In the genomic region with DNA sequence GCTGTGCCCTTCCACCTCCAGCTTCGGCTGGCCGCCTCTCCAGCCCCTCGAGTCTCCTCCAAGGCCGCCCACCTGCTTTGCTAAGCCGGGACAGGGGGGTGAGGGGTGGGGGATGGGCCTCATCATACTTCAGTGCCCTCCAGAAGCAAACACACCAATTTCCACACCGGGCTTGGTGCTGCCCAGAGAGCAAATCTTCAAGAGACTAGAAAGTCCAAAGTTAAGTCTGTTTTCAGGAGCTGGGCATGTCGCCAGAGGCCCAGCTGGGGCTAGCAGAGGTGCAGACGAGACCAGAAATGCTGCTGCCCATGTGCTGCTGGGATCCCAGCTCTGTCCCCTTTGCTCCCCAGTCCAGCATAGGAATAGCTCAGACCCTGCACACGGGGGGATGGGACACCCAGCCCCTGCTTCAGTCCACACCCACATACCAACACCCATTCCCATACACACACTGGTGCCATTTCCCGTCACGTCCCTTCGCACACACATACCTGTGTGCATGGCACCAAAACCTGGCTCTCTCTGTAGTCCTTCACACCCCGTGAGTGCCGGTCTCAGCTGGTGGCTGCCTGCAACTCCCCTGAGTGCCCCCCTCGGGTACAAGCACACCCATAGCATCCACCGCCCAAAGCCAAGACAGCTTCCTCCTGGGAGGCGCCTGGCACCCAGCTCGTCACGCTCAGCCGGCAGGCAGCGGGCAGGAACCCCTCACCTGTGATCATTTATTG, we compare ENCODE assay signal across 14 cellular contexts. TPM values are rescaled to one million over a fixed set of nuclear protein-coding genes. Genes with fewer than 3 reads are reported as not detected.
DNase-seq lines count a peak whose midpoint lies in the region; ATAC-seq and TF ChIP-seq lines count a peak whose summit lies in the region.
"Had no signal": no experiment of that assay in that cellular context is flagged by ENCODE, and none has a peak within 500 bp of the region (broad histone marks: within the 10 kb centered on the region; RNA-seq: fewer than 3 reads in every experiment).

No MANE protein-coding gene starts in this region.

- peak overlapping the region; percentile 24 for H3K4me2 ChIP-seq in mesenchymal stem cell (ENCODE audit: low read length, poor library complexity, severe bottlenecking)

- no peak overlapping the region for H2AFZ ChIP-seq in mesenchymal stem cell (ENCODE audit: low read depth, low read length)

- H3K4me1 ChIP-seq in colonic mucosa (no peaks in the 10 kb centered on the region), mesenchymal stem cell (ENCODE audit: control insufficient read depth, insufficient read depth, low read depth, low read length) (peaks cover 23% of the 10 kb centered on the region), thoracic aorta (ENCODE audit: control insufficient read depth in 1 of 2, low read depth in 2 of 2) (no peaks in the 10 kb centered on the region)

- no peak overlapping the region for H2BK120ac ChIP-seq in mesenchymal stem cell (ENCODE audit: low read depth, low read length)

- H3K18ac ChIP-seq in mesenchymal stem cell (ENCODE audit: low read depth in 1 of 2, low read length in 2 of 2), result no peak overlapping the region

- no peak overlapping the region for H2BK12ac ChIP-seq in mesenchymal stem cell (ENCODE audit: low read length in 2 of 2)

- H3K36me3 ChIP-seq in colonic mucosa (no peaks in the 10 kb centered on the region), mesenchymal stem cell (ENCODE audit: control insufficient read depth in 1 of 2, insufficient read depth in 2 of 2, low read depth in 1 of 2, low read length in 2 of 2) (no peaks in the 10 kb centered on the region), thoracic aorta (no peaks in the 10 kb centered on the region)

- H3K9me3 ChIP-seq in colonic mucosa, result no peaks in the 10 kb centered on the region
- H3K9me3 ChIP-seq in mesenchymal stem cell (ENCODE audit: control insufficient read depth, low read length), result no peaks in the 10 kb centered on the region
- no peaks in the 10 kb centered on the region for H3K9me3 ChIP-seq in thoracic aorta

- no peak overlapping the region for H3K23ac ChIP-seq in mesenchymal stem cell (ENCODE audit: low read length in 2 of 2)

- no peak overlapping the region for H3K14ac ChIP-seq in mesenchymal stem cell (ENCODE audit: low read length in 2 of 2)

- peaks cover 5% of the 10 kb centered on the region for H3K27me3 ChIP-seq in colonic mucosa
- H3K27me3 ChIP-seq in mesenchymal stem cell (ENCODE audit: control insufficient read depth in 1 of 2, insufficient read depth in 1 of 2, low read length in 2 of 2), result peaks cover 57 to 92% of the 10 kb centered on the region in 2 experiments
- peaks cover 3% of the 10 kb centered on the region for H3K27me3 ChIP-seq in thoracic aorta (replicated peaks; ENCODE audit: insufficient read depth)

- H3K9ac ChIP-seq in colonic mucosa (ENCODE audit: low read depth in 2 of 2, low read length in 2 of 2) (no peak overlapping the region), mesenchymal stem cell (ENCODE audit: low read length) (no peak overlapping the region)

- no peak for ATAC-seq in thoracic aorta (ENCODE audit: insufficient number of reproducible peaks, low FRiP score, low read depth)

- H3K4me3 ChIP-seq in colonic mucosa (no peak overlapping the region), mesenchymal stem cell (ENCODE audit: insufficient read depth in 1 of 2, low read depth in 1 of 2, low read length in 2 of 2) (no peak overlapping the region), thoracic aorta (peak overlapping the region; percentile 49)

- DNase-seq in NCI-H2107 treated with DMSO at 0.1 percent for 48 hours (lab: John Stamatoyannopoulos, UW; ENCODE audit: unreplicated experiment) (peak; percentile 8), NCI-H2107 (lab: John Stamatoyannopoulos, UW) (no peak), colonic mucosa (peak; percentile 74), mesenchymal stem cell (no peak), thoracic aorta (ENCODE audit: low spot score) (no peak), NCI-H82 (lab: John Stamatoyannopoulos, UW) (no peak), NCI-H345 treated with DMSO at 0.1 percent for 48 hours (lab: John Stamatoyannopoulos, UW; ENCODE audit: unreplicated experiment) (no peak)
- DNase-seq in effector CD4-positive, alpha-beta T cell, result no peak
- DNase-seq: activated B cell treated with CpG ODN at 0.5 μM for 24 hours, NCI-H2081, retina had no signal

- TF ChIP-seq CTCF in colonic mucosa (IDR thresholded peaks at IDR 0.05), result no peak
- no peak for TF ChIP-seq CTCF in thoracic aorta (IDR thresholded peaks at IDR 0.05)

- H4K8ac ChIP-seq in mesenchymal stem cell (ENCODE audit: low read length), result no peak overlapping the region

- H3K79me1 ChIP-seq in mesenchymal stem cell (replicated peaks; ENCODE audit: low read length, poor library complexity, severe bottlenecking), result no peaks in the 10 kb centered on the region

- no peak overlapping the region for H2AK5ac ChIP-seq in mesenchymal stem cell (ENCODE audit: low read length, severe bottlenecking)

- no peak overlapping the region for H2BK5ac ChIP-seq in mesenchymal stem cell (ENCODE audit: low read depth, low read length, poor library complexity, severe bottlenecking)

- intact Hi-C loops in colonic mucosa (cut with DNase I), result no loop called here

- H3K27ac ChIP-seq in colonic mucosa (no peak overlapping the region), mesenchymal stem cell (ENCODE audit: low read length, poor library complexity, severe bottlenecking) (no peak overlapping the region), thoracic aorta (no peak overlapping the region)

- no peak overlapping the region for H3K4ac ChIP-seq in mesenchymal stem cell (ENCODE audit: low read depth in 1 of 2, low read length in 2 of 2)

- no peak overlapping the region for H4K91ac ChIP-seq in mesenchymal stem cell (ENCODE audit: low read length)

- H2BK15ac ChIP-seq in mesenchymal stem cell (ENCODE audit: low read depth, poor library complexity, severe bottlenecking), result no peak overlapping the region

- 77% methylated on average over 16 of the region's 21 CpGs for WGBS in mesenchymal stem cell

RNA-seq across cellular contexts. Expression of a gene that starts 1.0 kb away (rescaled TPM):
- 1 to 10 TPM in 1 of 2 donors, under 1 TPM in 1; 0.16 to 2.5 TPM for total RNA-seq in colonic mucosa
- polyA plus RNA-seq in mesenchymal stem cell (2013, experiment 1 of 2), result 0.10 TPM
- 0.08 TPM for polyA plus RNA-seq in mesenchymal stem cell (2013, experiment 2 of 2)
- total RNA-seq in thoracic aorta, result 1 to 10 TPM; 1.2 to 1.8 TPM
- total RNA-seq: activated B cell treated with CpG ODN at 0.5 μM for 24 hours; activated T-helper 1 cell treated with anti-CD3 and anti-CD28 coated beads, Interleukin-12 subunit alpha, Interleukin-12 subunit beta, Interleukin-2, Interleukin-4 antibody, amounts not matched to agents 30 ng/mL and 10 ng/mL and 1 ng/mL, durations not matched to agents 14 hours and 24 hours and 36 hours; fibroblast of lung had no signal
- polyA plus RNA-seq: fibroblast of lung, keratinocyte had no signal

RNA-seq across cellular contexts. Expression of a gene that starts 49.7 kb away (rescaled TPM):
- total RNA-seq in colonic mucosa, result not detected
- not detected for polyA plus RNA-seq in mesenchymal stem cell (2013, experiment 1 of 2)
- 0.04 TPM for polyA plus RNA-seq in mesenchymal stem cell (2013, experiment 2 of 2)
- total RNA-seq in thoracic aorta, result under 1 TPM in 1 of 2 donors, not detected in 1; 0.54 TPM
- total RNA-seq: fibroblast of lung had no signal
- polyA plus RNA-seq: fibroblast of lung had no signal

Comparison
In these comparisons a context has a peak if more than half of its experiments do, and no peak if none do; other contexts are left out.
1. DNase-seq: peak in NCI-H2107 treated with DMSO at 0.1 percent for 48 hours (single experiment) and colonic mucosa (single experiment); none in NCI-H2107 (single experiment), mesenchymal stem cell (single experiment), thoracic aorta (single experiment), NCI-H82 (single experiment), effector CD4-positive, alpha-beta T cell (single experiment) and NCI-H345 treated with DMSO at 0.1 percent for 48 hours (single experiment).